ENCODE assay signal across 1 cellular context in the genomic region with DNA sequence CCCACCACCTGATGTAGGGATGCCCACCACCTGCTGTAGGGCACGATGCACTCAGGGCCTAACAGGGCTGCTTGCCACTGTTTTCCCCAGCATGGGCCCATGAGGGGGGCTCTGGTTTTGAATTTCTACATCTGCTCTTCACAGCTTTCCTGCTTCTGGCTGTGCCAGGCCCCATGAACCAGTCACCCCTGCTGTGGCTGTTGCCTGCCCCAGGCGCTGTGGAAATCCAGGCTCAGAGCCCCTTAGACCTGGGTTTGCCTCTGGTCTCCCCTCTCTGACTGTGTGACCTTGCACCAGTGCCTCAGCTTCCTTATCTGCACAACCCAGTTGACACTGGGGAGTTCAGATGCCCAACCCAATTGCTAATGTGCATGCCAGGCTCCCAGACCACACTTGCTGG.
TF ChIP-seq lines count a peak whose summit lies in the region.

No MANE protein-coding gene starts in this region.

TF ChIP-seq in A549, 52 proteins besides CTCF, POLR2A, EP300 and RAD21 (continued from another document):
- TF ChIP-seq MYC (IDR thresholded peaks at IDR 0.05; ENCODE audit: borderline replicate concordance, low read length) = no peak
- TF ChIP-seq, protein P1, sequence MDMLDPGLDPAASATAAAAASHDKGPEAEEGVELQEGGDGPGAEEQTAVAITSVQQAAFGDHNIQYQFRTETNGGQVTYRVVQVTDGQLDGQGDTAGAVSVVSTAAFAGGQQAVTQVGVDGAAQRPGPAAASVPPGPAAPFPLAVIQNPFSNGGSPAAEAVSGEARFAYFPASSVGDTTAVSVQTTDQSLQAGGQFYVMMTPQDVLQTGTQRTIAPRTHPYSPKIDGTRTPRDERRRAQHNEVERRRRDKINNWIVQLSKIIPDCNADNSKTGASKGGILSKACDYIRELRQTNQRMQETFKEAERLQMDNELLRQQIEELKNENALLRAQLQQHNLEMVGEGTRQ (IDR thresholded peaks at IDR 0.05) = no peak
